ENCODE assay signal across 16 cellular contexts in the genomic region with DNA sequence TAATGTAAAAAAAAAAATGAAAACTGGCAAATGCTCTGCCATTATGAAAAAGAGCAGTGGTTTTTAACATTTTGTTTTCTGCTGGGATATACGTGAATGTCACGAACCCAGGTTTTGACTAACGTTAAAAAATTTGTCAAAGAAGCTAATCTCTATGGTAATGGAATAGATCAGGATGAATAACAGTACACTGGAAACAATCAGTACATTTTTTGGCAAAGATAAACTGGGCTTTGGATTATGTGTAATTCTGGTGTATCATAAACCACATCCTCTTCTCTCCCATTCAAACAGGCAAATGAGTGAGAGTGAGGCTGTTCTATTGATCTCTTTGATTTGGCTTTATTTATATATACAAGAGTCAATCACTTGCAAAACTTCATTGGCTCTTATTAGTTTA.
"Had no signal": no experiment of that assay in that cellular context is flagged by ENCODE, and none has a peak within 500 bp of the region (broad histone marks: within the 10 kb centered on the region; RNA-seq: fewer than 3 reads in every experiment).

No MANE protein-coding gene starts in this region.

- DNase-seq: erythroblast; left colon; left ventricle myocardium superior; mucosa of descending colon; naive thymus-derived CD8-positive, alpha-beta T cell; sigmoid colon; stimulated activated CD4-positive, alpha-beta T cell treated with anti-CD3 and anti-CD28 coated beads, Interleukin-2, amount 100 ng/mL, for 24 hours; stimulated activated CD4-positive, alpha-beta T cell treated with anti-CD3 and anti-CD28 coated beads, Interleukin-4, amount 100 ng/mL, for 4 hours; stimulated activated naive B cell treated with anti-CD40 and anti-IgM and Interleukin-4, amounts not matched to agents 10 μg/mL and 1 μg/mL and 100 μg/mL, for 72 hours; stimulated activated naive CD8-positive, alpha-beta T cell treated with anti-CD3 and anti-CD28 coated beads, Interleukin-15, amount 100 ng/mL, for 72 hours; substantia nigra; transverse colon had no signal

- H3K4me1 ChIP-seq: sigmoid colon had no signal

- H3K36me3 ChIP-seq: neutrophil, right atrium auricular region, sigmoid colon, thoracic aorta, transverse colon had no signal

- ATAC-seq: left colon; left ventricle myocardium superior; mucosa of descending colon; naive thymus-derived CD8-positive, alpha-beta T cell; stimulated activated naive B cell treated with anti-CD40 and anti-IgM and Interleukin-4, amounts not matched to agents 10 μg/mL and 1 μg/mL and 100 μg/mL, for 72 hours; stimulated activated naive CD8-positive, alpha-beta T cell treated with anti-CD3 and anti-CD28 coated beads, Interleukin-15, amount 100 ng/mL, for 72 hours had no signal

- H3K9me3 ChIP-seq: mucosa of descending colon, neutrophil, sigmoid colon, thoracic aorta, transverse colon had no signal

- H3K36me3 Mint-ChIP-seq: stimulated activated naive B cell treated with anti-CD40 and anti-IgM and Interleukin-4, amounts not matched to agents 10 μg/mL and 1 μg/mL and 100 μg/mL, for 72 hours had no signal

- H3K4me3 Mint-ChIP-seq: naive thymus-derived CD8-positive, alpha-beta T cell; stimulated activated naive B cell treated with anti-CD40 and anti-IgM and Interleukin-4, amounts not matched to agents 10 μg/mL and 1 μg/mL and 100 μg/mL, for 72 hours; stimulated activated naive CD8-positive, alpha-beta T cell treated with anti-CD3 and anti-CD28 coated beads, Interleukin-15, amount 100 ng/mL, for 72 hours had no signal

- H3K4me3 ChIP-seq: mucosa of descending colon, right atrium auricular region, sigmoid colon, skin epidermis, thoracic aorta, transverse colon had no signal

- H3K27ac Mint-ChIP-seq: naive thymus-derived CD8-positive, alpha-beta T cell; stimulated activated naive B cell treated with anti-CD40 and anti-IgM and Interleukin-4, amounts not matched to agents 10 μg/mL and 1 μg/mL and 100 μg/mL, for 72 hours; stimulated activated naive CD8-positive, alpha-beta T cell treated with anti-CD3 and anti-CD28 coated beads, Interleukin-15, amount 100 ng/mL, for 72 hours had no signal

- H3K27ac ChIP-seq: neutrophil, right atrium auricular region, sigmoid colon, thoracic aorta, transverse colon had no signal

- H3K27me3 ChIP-seq: right atrium auricular region, sigmoid colon, transverse colon had no signal

- H3K4me1 Mint-ChIP-seq: naive thymus-derived CD8-positive, alpha-beta T cell; stimulated activated naive B cell treated with anti-CD40 and anti-IgM and Interleukin-4, amounts not matched to agents 10 μg/mL and 1 μg/mL and 100 μg/mL, for 72 hours; stimulated activated naive CD8-positive, alpha-beta T cell treated with anti-CD3 and anti-CD28 coated beads, Interleukin-15, amount 100 ng/mL, for 72 hours had no signal
